In genomic region chr6:170510631-170511030, GRCh38 we compare ENCODE assay signal across 18 cellular contexts.
"Had no signal": no experiment of that assay in that cellular context is flagged by ENCODE, and none has a peak within 500 bp of the region (broad histone marks: within the 10 kb centered on the region; RNA-seq: fewer than 3 reads in every experiment).

No MANE protein-coding gene starts in this region.

- H3K27me3 ChIP-seq: MG63 had no signal

- DNase-seq: KG1; MG63; NCI-H1092; NCI-H146; NCI-H1694 treated with DMSO at 0.1 percent for 48 hours; NCI-H2029; NCI-H2081 treated with DMSO at 0.1 percent for 48 hours; NCI-H2171; NCI-H226; NCI-H446; NCI-H510A; NCI-H524 treated with DMSO at 0.1 percent for 48 hours; NCI-H774; NK-92 treated with Interleukin-12 subunit alpha and Interleukin-12 subunit beta, amount 100 ng/mL, for 24 hours; PC-3; SHP77; SK-N-SH had no signal

- H3K4me3 ChIP-seq: MG63 had no signal

- H3K36me3 ChIP-seq: MG63 had no signal

- H3K4me2 ChIP-seq: SK-N-SH had no signal

- H3K9ac ChIP-seq: SK-N-SH had no signal

- H3K27ac ChIP-seq: RWPE1 had no signal
